1 cellular context compared by ENCODE assay signal in genomic region chr13:75760182-75760981, GRCh38.
TF ChIP-seq lines count a peak whose summit lies in the region.

No MANE protein-coding gene starts in this region.

TF ChIP-seq in HepG2, 621 proteins besides CTCF, POLR2A, EP300 and RAD21 (continued from another document and continues in another):
- TF ChIP-seq PAXIP1 (CRISPR knock-in tag; conservative IDR thresholded peaks at IDR 0.05), result peak; percentile 95
- no peak for TF ChIP-seq NFE2 (CRISPR knock-in tag; IDR thresholded peaks at IDR 0.05)
- TF ChIP-seq POLR2AphosphoS5 (IDR thresholded peaks at IDR 0.05; ENCODE audit: low read depth, low read length), result peak; percentile 93
- no peak for TF ChIP-seq CBX1 (IDR thresholded peaks at IDR 0.05; ENCODE audit: low read depth)
- peak; percentile 53 for TF ChIP-seq PHF5A (CRISPR knock-in tag; IDR thresholded peaks at IDR 0.05; ENCODE audit: low read depth, unreplicated experiment)
- no peak for TF ChIP-seq SNAPC4 (CRISPR knock-in tag; IDR thresholded peaks at IDR 0.05)
- TF ChIP-seq ZNF775 (CRISPR knock-in tag; IDR thresholded peaks at IDR 0.05; ENCODE audit: borderline replicate concordance), result no peak
- no peak for TF ChIP-seq FOSL1 (CRISPR knock-in tag; IDR thresholded peaks at IDR 0.05; ENCODE audit: borderline replicate concordance)
- no peak for TF ChIP-seq SCMH1 (CRISPR knock-in tag; IDR thresholded peaks at IDR 0.05; ENCODE audit: borderline replicate concordance)
- TF ChIP-seq ZSCAN25 (CRISPR knock-in tag; IDR thresholded peaks at IDR 0.05), result peak; percentile 96
- TF ChIP-seq ZNF256 (CRISPR knock-in tag; conservative IDR thresholded peaks at IDR 0.05), result no peak
- no peak for TF ChIP-seq ZSCAN21 (CRISPR knock-in tag; IDR thresholded peaks at IDR 0.05; ENCODE audit: borderline replicate concordance)
- TF ChIP-seq ZNF205 (CRISPR knock-in tag; IDR thresholded peaks at IDR 0.05), result peak; percentile 36; the same call in 1 of the 2 replicates
- no peak for TF ChIP-seq ZC3H4 (CRISPR knock-in tag; IDR thresholded peaks at IDR 0.05; ENCODE audit: borderline replicate concordance)
- TF ChIP-seq JDP2 (CRISPR knock-in tag; IDR thresholded peaks at IDR 0.05; ENCODE audit: borderline replicate concordance), result no peak
- no peak for TF ChIP-seq ZNF282 (IDR thresholded peaks at IDR 0.05; ENCODE audit: partially characterized antibody)
- peak; percentile 42; the same call in 1 of the 2 replicates for TF ChIP-seq NFYB (CRISPR knock-in tag; IDR thresholded peaks at IDR 0.05)
- peak; percentile 92 for TF ChIP-seq FOXP4 (CRISPR knock-in tag; IDR thresholded peaks at IDR 0.05)
- TF ChIP-seq ARID5B (CRISPR knock-in tag; IDR thresholded peaks at IDR 0.05), result peak; percentile 96
- 0 out of 2 replicates have a peak, but pooled peaks have one; percentile 60 for TF ChIP-seq SNAPC5 (CRISPR knock-in tag; IDR thresholded peaks at IDR 0.05; ENCODE audit: borderline replicate concordance)
- no peak for TF ChIP-seq ZNF639 (CRISPR knock-in tag; conservative IDR thresholded peaks at IDR 0.05)
- peak; percentile 51; the same call in 1 of the 2 replicates for TF ChIP-seq HOXA5 (CRISPR knock-in tag; IDR thresholded peaks at IDR 0.05)
- TF ChIP-seq KLF12 (CRISPR knock-in tag; IDR thresholded peaks at IDR 0.05; ENCODE audit: borderline replicate concordance), result no peak
- peak; percentile 95 for TF ChIP-seq HNF1B (CRISPR knock-in tag; IDR thresholded peaks at IDR 0.05)
- no peak for TF ChIP-seq ZSCAN12 (CRISPR knock-in tag; IDR thresholded peaks at IDR 0.05)
- no peak for TF ChIP-seq TEF (CRISPR knock-in tag; IDR thresholded peaks at IDR 0.05)
- TF ChIP-seq ZNF446 (CRISPR knock-in tag; IDR thresholded peaks at IDR 0.05), result no peak
- TF ChIP-seq PHF21A (CRISPR knock-in tag; IDR thresholded peaks at IDR 0.05), result peak; percentile 93
- TF ChIP-seq ZNF564 (CRISPR knock-in tag; IDR thresholded peaks at IDR 0.05), result no peak
- 0 out of 2 replicates have a peak, but pooled peaks have one; percentile 36 for TF ChIP-seq ZFP1 (CRISPR knock-in tag; IDR thresholded peaks at IDR 0.05)
- TF ChIP-seq ZNF501 (CRISPR knock-in tag; IDR thresholded peaks at IDR 0.05), result peak; percentile 60; the same call in 1 of the 2 replicates
- no peak for TF ChIP-seq ZFP62 (CRISPR knock-in tag; IDR thresholded peaks at IDR 0.05)
- no peak for TF ChIP-seq ZSCAN22 (CRISPR knock-in tag; IDR thresholded peaks at IDR 0.05)
- no peak for TF ChIP-seq SRF (IDR thresholded peaks at IDR 0.05; ENCODE audit: low read depth, low read length)
- TF ChIP-seq PAX8 (CRISPR knock-in tag; IDR thresholded peaks at IDR 0.05; ENCODE audit: borderline replicate concordance), result no peak
- no peak for TF ChIP-seq RNF2 (conservative IDR thresholded peaks at IDR 0.05; ENCODE audit: low read depth)
- TF ChIP-seq HOXA7 (CRISPR knock-in tag; IDR thresholded peaks at IDR 0.05), result no peak
- peak; percentile 34; the same call in 1 of the 2 replicates for TF ChIP-seq NR2F2 (IDR thresholded peaks at IDR 0.05; ENCODE audit: borderline replicate concordance, low read depth)
- TF ChIP-seq ZNF317 (CRISPR knock-in tag; IDR thresholded peaks at IDR 0.05), result no peak
- peak; percentile 82 for TF ChIP-seq CREM (IDR thresholded peaks at IDR 0.05)
- TF ChIP-seq CREM (CRISPR knock-in tag; IDR thresholded peaks at IDR 0.05), result no peak
- no peak for TF ChIP-seq ZNF326 (CRISPR knock-in tag; IDR thresholded peaks at IDR 0.05; ENCODE audit: borderline replicate concordance)
- TF ChIP-seq ZNF607 (CRISPR knock-in tag; IDR thresholded peaks at IDR 0.05; ENCODE audit: borderline replicate concordance), result 0 out of 2 replicates have a peak, but pooled peaks have one; percentile 22
- TF ChIP-seq CEBPG (CRISPR knock-in tag; IDR thresholded peaks at IDR 0.05), result peak; percentile 42; the same call in 1 of the 2 replicates
- TF ChIP-seq AGO1 (IDR thresholded peaks at IDR 0.05; ENCODE audit: low read depth, low read length, poor library complexity, severe bottlenecking), result no peak
- TF ChIP-seq ZFYVE20 (CRISPR knock-in tag; IDR thresholded peaks at IDR 0.05; ENCODE audit: borderline replicate concordance, low read depth), result no peak
- TF ChIP-seq ATF7-NPFF (CRISPR knock-in tag; IDR thresholded peaks at IDR 0.05; ENCODE audit: low read depth), result no peak
- no peak for TF ChIP-seq ELK4 (CRISPR knock-in tag; IDR thresholded peaks at IDR 0.05; ENCODE audit: borderline replicate concordance)
